In genomic region chr20:53870426-53871199, GRCh38 we compare ENCODE assay signal across 9 cellular contexts.
A peak's percentile ranks its signal among the peaks of the same experiment; 100 is the strongest.
DNase-seq lines count a peak whose midpoint lies in the region; ATAC-seq and TF ChIP-seq lines count a peak whose summit lies in the region.
"Had no signal": no experiment of that assay in that cellular context is flagged by ENCODE, and none has a peak within 500 bp of the region (broad histone marks: within the 10 kb centered on the region; RNA-seq: fewer than 3 reads in every experiment).

No MANE protein-coding gene starts in this region.

- H3K4me1 ChIP-seq in OCI-LY7 (ENCODE audit: insufficient read depth, low read length, poor library complexity, severe bottlenecking), result peaks cover 89% of the 10 kb centered on the region
- H3K4me1 ChIP-seq in iPS-20b (ENCODE audit: insufficient read depth, low read length), result peaks cover 51% of the 10 kb centered on the region
- H3K4me1 ChIP-seq: uterus had no signal

- intact Hi-C loops in OCI-LY7 (cut with micrococcal nuclease; ENCODE audit: unreplicated experiment), result loop anchor here (5.0 kb wide), 2 partner anchors 62 to 118 kb away; no protein-coding TSS in a partner anchor

- H3K9me3 ChIP-seq in OCI-LY7 (ENCODE audit: low read length), result no peaks in the 10 kb centered on the region
- H3K9me3 ChIP-seq in iPS-20b (ENCODE audit: insufficient read depth, low read depth, low read length), result no peaks in the 10 kb centered on the region
- H3K9me3 ChIP-seq: uterus had no signal

- CTCF ChIA-PET in OCI-LY7 (lab: Charles Lee; ENCODE audit: unreplicated experiment), result interaction anchor here (0.7 to 1.3 kb wide), 4 partner anchors 30 to 141 kb away, joined by 3 to 4 read pairs (median 4); no protein-coding TSS in a partner anchor

- no peaks in the 10 kb centered on the region for H4K20me1 ChIP-seq in OCI-LY7 (ENCODE audit: insufficient read depth, low read length)

- H3K9ac ChIP-seq in iPS-20b (ENCODE audit: low read depth, low read length), result peak overlapping the region; percentile 26; the same call in 1 of the 2 replicates

- H3K27ac ChIP-seq in OCI-LY7 (ENCODE audit: low read depth, low read length, poor library complexity, severe bottlenecking) (peak overlapping the region; percentile 92), iPS-20b (ENCODE audit: low read length) (no peak overlapping the region)

- H3K9me2 ChIP-seq in OCI-LY7 (ENCODE audit: insufficient read depth, low read length), result no peaks in the 10 kb centered on the region

- in situ Hi-C loops in ACHN (cut with HindIII; ENCODE audit: low pct_ligation_motif_present, low pct_unique_long_range_greater_than_20kb, low sequenced_read_pairs), result no loop called here

- TF ChIP-seq CTCF in OCI-LY7 (conservative IDR thresholded peaks at IDR 0.05; ENCODE audit: low read length), result no peak

- no peaks in the 10 kb centered on the region for H3K27me3 ChIP-seq in iPS-20b (ENCODE audit: insufficient read depth, low read length)
- H3K27me3 ChIP-seq: uterus had no signal

- peaks cover 59% of the 10 kb centered on the region for H3K4me1 Mint-ChIP-seq in T-helper 2 cell treated with Interferon-gamma antibody and Interleukin-4, amounts not matched to agents 5 μg/mL and 100 μg/mL, for 36 hours (ENCODE audit: low read depth)
- peaks cover 81% of the 10 kb centered on the region for H3K4me1 Mint-ChIP-seq in stimulated activated naive CD8-positive, alpha-beta T cell treated with anti-CD3 and anti-CD28 coated beads, Interleukin-15, amount 100 ng/mL, for 72 hours

- H3K79me2 ChIP-seq in OCI-LY7 (ENCODE audit: insufficient read depth, low read depth, low read length), result peaks cover 4% of the 10 kb centered on the region; the same call in 1 of the 2 replicates

- no peak for DNase-seq in T-helper 2 cell treated with Interferon-gamma antibody and Interleukin-4, amounts not matched to agents 5 μg/mL and 100 μg/mL, for 36 hours (ENCODE audit: low spot score)
- DNase-seq in T-helper 2 cell, result no peak
- DNase-seq in OCI-LY7 (ENCODE audit: low spot score), result peak; percentile 59
- no peak for DNase-seq in stimulated activated naive CD8-positive, alpha-beta T cell treated with anti-CD3 and anti-CD28 coated beads, Interleukin-15, amount 100 ng/mL, for 72 hours
- no peak for DNase-seq in NCI-H69 (lab: John Stamatoyannopoulos, UW)
- no peak for DNase-seq in nucleus accumbens (lab: John Stamatoyannopoulos, UW)
- no peak for DNase-seq in ACHN

- H3K4me3 ChIP-seq in OCI-LY7 (ENCODE audit: low read depth, low read length, poor library complexity, severe bottlenecking) (no peak overlapping the region), iPS-20b (ENCODE audit: low read length) (no peak overlapping the region)
- H3K4me3 ChIP-seq: uterus had no signal

- H3K27me3 Mint-ChIP-seq in T-helper 2 cell treated with Interferon-gamma antibody and Interleukin-4, amounts not matched to agents 5 μg/mL and 100 μg/mL, for 36 hours (ENCODE audit: low read depth), result no peaks in the 10 kb centered on the region
- H3K27me3 Mint-ChIP-seq in stimulated activated naive CD8-positive, alpha-beta T cell treated with anti-CD3 and anti-CD28 coated beads, Interleukin-15, amount 100 ng/mL, for 72 hours, result no peaks in the 10 kb centered on the region

- H3K36me3 Mint-ChIP-seq in T-helper 2 cell treated with Interferon-gamma antibody and Interleukin-4, amounts not matched to agents 5 μg/mL and 100 μg/mL, for 36 hours (ENCODE audit: low read depth), result no peaks in the 10 kb centered on the region

- peak overlapping the region; percentile 72; the same call in 1 of the 2 replicates for H2AFZ ChIP-seq in OCI-LY7 (ENCODE audit: low read length)

- ATAC-seq in stimulated activated naive CD8-positive, alpha-beta T cell treated with anti-CD3 and anti-CD28 coated beads, Interleukin-15, amount 100 ng/mL, for 72 hours, result no peak

- BruUV-seq in OCI-LY7 (replicated peaks; lab: Mats Ljungman, UMichigan), result no TSS peak

- H3K36me3 ChIP-seq in OCI-LY7 (ENCODE audit: insufficient read depth, low read length) (no peaks in the 10 kb centered on the region), iPS-20b (ENCODE audit: insufficient read depth, low read depth, low read length) (no peaks in the 10 kb centered on the region)
- H3K36me3 ChIP-seq: uterus had no signal

- H3K4me2 ChIP-seq in OCI-LY7 (ENCODE audit: low read length), result peak overlapping the region; percentile 77

- no peak overlapping the region for H3K4me3 Mint-ChIP-seq in T-helper 2 cell treated with Interferon-gamma antibody and Interleukin-4, amounts not matched to agents 5 μg/mL and 100 μg/mL, for 36 hours
- peak overlapping the region; percentile 11 to 70 for H3K4me3 Mint-ChIP-seq in stimulated activated naive CD8-positive, alpha-beta T cell treated with anti-CD3 and anti-CD28 coated beads, Interleukin-15, amount 100 ng/mL, for 72 hours

- peak overlapping the region; percentile 50 for H3K27ac Mint-ChIP-seq in T-helper 2 cell treated with Interferon-gamma antibody and Interleukin-4, amounts not matched to agents 5 μg/mL and 100 μg/mL, for 36 hours
- peak overlapping the region; percentile 72 to 89 for H3K27ac Mint-ChIP-seq in stimulated activated naive CD8-positive, alpha-beta T cell treated with anti-CD3 and anti-CD28 coated beads, Interleukin-15, amount 100 ng/mL, for 72 hours

- no peaks in the 10 kb centered on the region for H3K9me3 Mint-ChIP-seq in T-helper 2 cell treated with Interferon-gamma antibody and Interleukin-4, amounts not matched to agents 5 μg/mL and 100 μg/mL, for 36 hours
- no peaks in the 10 kb centered on the region for H3K9me3 Mint-ChIP-seq in stimulated activated naive CD8-positive, alpha-beta T cell treated with anti-CD3 and anti-CD28 coated beads, Interleukin-15, amount 100 ng/mL, for 72 hours

- POLR2A ChIA-PET in OCI-LY7 (lab: Charles Lee), result interaction anchor here (0.5 to 1.3 kb wide), 21 partner anchors 11 to 291 kb away, joined by 3 to 8 read pairs (median 3); no protein-coding TSS in a partner anchor
